In genomic region chr6:11177271-11177670, GRCh38 we compare ENCODE assay signal across 27 cellular contexts.
"Had no signal": no experiment of that assay in that cellular context is flagged by ENCODE, and none has a peak within 500 bp of the region (broad histone marks: within the 10 kb centered on the region; RNA-seq: fewer than 3 reads in every experiment).

No MANE protein-coding gene starts in this region.

- H3K4me3 ChIP-seq: colonic mucosa, esophagus squamous epithelium, gastrocnemius medialis, heart right ventricle, left lung, lower lobe of right lung, mucosa of descending colon had no signal

- H3K9me3 Mint-ChIP-seq: dendritic cell treated with granulocyte-macrophage colony-stimulating factor and Interleukin-4, amounts not matched to agents 40 ng/mL and 50 ng/mL, for 4 days; effector memory CD8-positive, alpha-beta T cell had no signal

- H3K27ac Mint-ChIP-seq: dendritic cell treated with granulocyte-macrophage colony-stimulating factor and Interleukin-4, amounts not matched to agents 40 ng/mL and 50 ng/mL, for 4 days; endodermal cell; mesothelial cell of epicardium had no signal

- H3K27me3 Mint-ChIP-seq: effector memory CD8-positive, alpha-beta T cell had no signal

- H3K27me3 ChIP-seq: colonic mucosa, esophagus squamous epithelium, gastrocnemius medialis, heart right ventricle, left lung had no signal

- ATAC-seq: effector memory CD8-positive, alpha-beta T cell; esophagus mucosa; gastrocnemius medialis; heart right ventricle; left cardiac atrium; left lung; left ventricle myocardium superior; lower lobe of right lung; mucosa of descending colon had no signal

- H3K4me1 ChIP-seq: colonic mucosa had no signal

- DNase-seq: colonic mucosa; cortex of kidney; effector CD8-positive, alpha-beta T cell; effector memory CD8-positive, alpha-beta T cell; endodermal cell; erythroblast; esophagus squamous epithelium; foreskin fibroblast; foreskin melanocyte; gastrocnemius medialis; glutamatergic neuron; head of caudate nucleus; heart right ventricle; hippocampal formation; left cardiac atrium; left lung; left ventricle myocardium superior; lower lobe of right lung; mesenchymal stem cell; mucosa of descending colon had no signal

- FAIRE-seq: endometrium, islet of Langerhans, keratinocyte had no signal

- H3K4me3 Mint-ChIP-seq: dendritic cell treated with granulocyte-macrophage colony-stimulating factor and Interleukin-4, amounts not matched to agents 40 ng/mL and 50 ng/mL, for 4 days; effector memory CD8-positive, alpha-beta T cell; endodermal cell; mesothelial cell of epicardium had no signal

- H3K36me3 ChIP-seq: colonic mucosa, esophagus squamous epithelium, gastrocnemius medialis, heart right ventricle, left lung, lower lobe of right lung had no signal

- H3K27ac ChIP-seq: colonic mucosa, epithelial cell of prostate, esophagus squamous epithelium, gastrocnemius medialis, heart right ventricle, left lung, lower lobe of right lung had no signal

- H3K9me3 ChIP-seq: colonic mucosa, esophagus squamous epithelium, gastrocnemius medialis, left lung, lower lobe of right lung, mucosa of descending colon had no signal
